8 cellular contexts compared by ENCODE assay signal in the genomic region with DNA sequence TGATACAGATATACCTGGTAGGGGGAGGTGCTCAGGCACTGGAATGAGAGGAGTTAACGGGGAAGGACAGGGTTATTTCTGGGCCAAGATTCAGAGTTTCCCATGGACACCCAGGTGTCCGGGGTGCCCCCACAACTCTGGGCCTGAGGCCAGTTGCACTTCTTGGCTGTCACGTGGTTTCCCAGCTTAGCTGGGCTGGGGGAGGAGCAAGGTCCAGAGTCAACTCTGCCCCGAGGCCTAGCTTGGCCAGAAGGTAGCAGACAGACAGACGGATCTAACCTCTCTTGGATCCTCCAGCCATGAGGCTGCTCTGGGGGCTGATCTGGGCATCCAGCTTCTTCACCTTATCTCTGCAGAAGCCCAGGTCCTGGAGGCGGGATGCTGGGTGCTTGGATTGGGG. TPM values are rescaled to one million over a fixed set of nuclear protein-coding genes. Genes with fewer than 3 reads are reported as not detected.
DNase-seq lines count a peak whose midpoint lies in the region; ATAC-seq, FAIRE-seq and TF ChIP-seq lines count a peak whose summit lies in the region.
"Not testable (repeated sequence)": the region's sequence is repeated elsewhere in the genome, so short reads cannot be mapped to it uniquely, and the experiment has no call there.

Gene C4B, plus strand, starts transcription at position 249 of the 400 bp plus-strand sequence. Its CDS starts 51 bp downstream, at position 300.

- not testable (repeated sequence) for H3K4me1 ChIP-seq in body of pancreas; right cardiac atrium (ENCODE audit: control insufficient read depth, insufficient read depth, low read length); lower lobe of right lung; pancreas; spleen; upper lobe of left lung

- H3K27ac ChIP-seq in body of pancreas; right cardiac atrium (ENCODE audit: low read length); lower lobe of right lung; pancreas; spleen; upper lobe of left lung: not testable (repeated sequence)

- TF ChIP-seq EP300 in upper lobe of left lung (IDR thresholded peaks at IDR 0.05): not testable (repeated sequence)

- FAIRE-seq in pancreas (lab: Jason Lieb, UNC): not testable (repeated sequence)

- ATAC-seq in body of pancreas (peak; percentile 89), Right ventricle myocardium inferior (peak; percentile 40), right cardiac atrium (peak; percentile 53 to 54), lower lobe of right lung (peak; percentile 64 to 76), pancreas (peak in 3 of 4 donors; percentile 82 to 95 (median 93)), upper lobe of left lung (ENCODE audit: low FRiP score in 2 of 2) (peak in 1 of 2 donors; percentile 3)

- not testable (repeated sequence) for H3K27me3 ChIP-seq in body of pancreas; right cardiac atrium (ENCODE audit: control insufficient read depth, insufficient read depth); lower lobe of right lung (ENCODE audit: low read depth); pancreas; spleen (replicated peaks in 1 of 7); upper lobe of left lung

- not testable (repeated sequence) for TF ChIP-seq CTCF in body of pancreas (IDR thresholded peaks at IDR 0.05); lower lobe of right lung (IDR thresholded peaks at IDR 0.05); pancreas (IDR thresholded peaks at IDR 0.05); spleen (IDR thresholded peaks at IDR 0.05 in 8 of 11, conservative IDR thresholded peaks at IDR 0.05 in 3 of 11); upper lobe of left lung (IDR thresholded peaks at IDR 0.05)

- intact Hi-C loops in body of pancreas (cut with DNase I); Right ventricle myocardium inferior (cut with DNase I); right cardiac atrium (cut with DNase I); lower lobe of right lung (cut with DNase I); pancreas (cut with DNase I); spleen (cut with DNase I; ENCODE audit: low total_unique reads): not testable (repeated sequence)

- not testable (repeated sequence) for H3K36me3 ChIP-seq in body of pancreas (replicated peaks in 1 of 2; ENCODE audit: insufficient read depth in 1 of 2, low read depth in 2 of 2); lower lobe of right lung; pancreas; spleen; upper lobe of left lung

- no CpG with 5 or more reads among the region's 6 CpGs for WGBS in body of pancreas, 2 donors
- WGBS in right cardiac atrium: no CpG with 5 or more reads among the region's 6 CpGs
- no CpG with 5 or more reads among the region's 6 CpGs for WGBS in pancreas, 2 donors
- WGBS in spleen, 5 donors: no CpG with 5 or more reads among the region's 6 CpGs
- no CpG with 5 or more reads among the region's 6 CpGs for WGBS in upper lobe of left lung, 2 donors

- TF ChIP-seq POLR2A in body of pancreas (IDR thresholded peaks at IDR 0.05); spleen (IDR thresholded peaks at IDR 0.05); upper lobe of left lung (IDR thresholded peaks at IDR 0.05): not testable (repeated sequence)

- not testable (repeated sequence) for DNase-seq in H4 (ENCODE audit: low spot score); body of pancreas; Right ventricle myocardium inferior (ENCODE audit: missing footprints); right cardiac atrium; lower lobe of right lung; pancreas; spleen; upper lobe of left lung

- not testable (repeated sequence) for H3K4me3 ChIP-seq in body of pancreas; right cardiac atrium (ENCODE audit: low read length); lower lobe of right lung; pancreas; spleen; upper lobe of left lung

- H3K9me3 ChIP-seq in body of pancreas; right cardiac atrium (ENCODE audit: control insufficient read depth, low read length); lower lobe of right lung; pancreas; spleen; upper lobe of left lung: not testable (repeated sequence)

RNA-seq across cellular contexts. Expression of gene C4B, which starts in this region (rescaled TPM):
- total RNA-seq in H4 (2014; rRNA removed; shearing (Covaris generic)): 6.5 and 10.9 TPM in 2 replicates
- 10 to 100 TPM; 57.7 to 77.3 TPM for total RNA-seq in body of pancreas
- 81.6 TPM for total RNA-seq in Right ventricle myocardium inferior
- total RNA-seq in right cardiac atrium: 100 to 1,000 TPM in 3 of 4 donors, 10 to 100 TPM in 1; 86.0 to 163 (median 139) TPM
- 41.2 TPM for polyA plus RNA-seq in right cardiac atrium
- 162 TPM for total RNA-seq in lower lobe of right lung
- total RNA-seq in pancreas: 100 to 1,000 TPM in 4 of 6 donors, 10 to 100 TPM in 2; 15.3 to 665 (median 166) TPM
- polyA plus RNA-seq in pancreas: 100 to 1,000 TPM in 1 of 2 donors, 10 to 100 TPM in 1; 46.1 to 137 TPM
- total RNA-seq in spleen: 100 to 1,000 TPM in 5 of 7 donors, 10 to 100 TPM in 2; 88.6 to 308 (median 165) TPM
- polyA plus RNA-seq in spleen: 10 to 100 TPM; 57.8 to 66.9 (median 63.1) TPM
- 100 to 1,000 TPM in 3 of 6 donors, 10 to 100 TPM in 3; 85.7 to 193 (median 97.7) TPM for total RNA-seq in upper lobe of left lung
